8 cellular contexts compared by ENCODE assay signal in the genomic region with DNA sequence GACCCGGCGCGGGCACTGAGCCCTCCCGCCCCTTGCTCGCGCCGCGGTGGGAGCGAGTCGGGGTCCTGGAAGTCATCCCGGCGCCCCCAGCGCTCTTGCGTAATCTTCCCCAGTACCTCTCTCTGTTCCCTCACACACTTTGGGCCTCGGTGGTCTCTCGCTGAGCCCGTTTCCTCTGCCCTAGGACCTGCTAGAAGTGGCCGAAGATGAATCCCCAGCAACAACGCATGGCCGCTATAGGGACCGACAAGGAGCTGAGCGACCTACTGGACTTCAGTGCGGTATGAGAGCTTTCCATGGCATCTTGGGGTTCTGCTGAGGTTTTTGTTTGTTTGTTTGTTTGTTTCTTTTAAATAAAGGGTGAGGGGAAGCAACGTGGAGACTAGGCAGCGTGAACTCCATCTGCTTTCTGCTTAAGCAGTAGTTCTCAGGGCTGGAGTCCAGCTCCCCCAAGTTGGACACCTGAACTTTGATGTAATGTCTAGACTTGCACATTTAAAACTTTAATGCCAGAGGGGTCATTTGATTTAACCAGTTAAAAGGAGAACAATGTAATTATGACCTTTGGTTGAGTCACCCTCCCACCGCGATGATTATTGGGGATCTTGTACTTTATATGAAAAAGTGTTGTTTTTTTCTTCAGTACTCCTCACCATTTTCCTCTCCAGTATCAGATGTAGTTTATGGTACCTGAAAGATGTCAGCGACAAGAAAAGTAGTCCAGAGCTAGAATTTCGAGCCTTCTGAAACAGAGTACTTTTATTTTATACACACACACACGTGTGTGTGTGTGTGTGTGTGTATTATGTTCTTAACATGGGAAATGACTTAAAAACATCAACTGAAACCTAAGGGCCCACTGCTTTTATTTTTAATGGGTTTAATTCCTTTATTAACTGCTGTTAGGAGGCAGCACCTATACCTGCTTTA. TPM values are rescaled to one million over a fixed set of nuclear protein-coding genes. Genes with fewer than 3 reads are reported as not detected.
DNase-seq lines count a peak whose midpoint lies in the region; ATAC-seq, FAIRE-seq and TF ChIP-seq lines count a peak whose summit lies in the region.

No MANE protein-coding gene starts in this region.

- peaks cover 20% of the 10 kb centered on the region for H3K36me3 Mint-ChIP-seq in activated T-cell treated with anti-CD3 and anti-CD28 coated beads, Interleukin-2, amount 50 U/mL, for 4 hours (ENCODE audit: insufficient read depth)
- H3K36me3 Mint-ChIP-seq in neural crest cell (ENCODE audit: low read depth): peaks cover 31% of the 10 kb centered on the region

- no peak for DNase-seq in GM06990 (ENCODE audit: extremely low read depth, insufficient read length)
- peak; percentile 9 for DNase-seq in H54 (ENCODE audit: insufficient read length, low spot score)
- DNase-seq in NCI-H146 (lab: John Stamatoyannopoulos, UW): peak; percentile 37
- peak; percentile 5 for DNase-seq in activated T-cell treated with anti-CD3 and anti-CD28 coated beads, Interleukin-2, amount 50 U/mL, for 4 hours
- peak; percentile 31 for DNase-seq in fibroblast of peridontal ligament (ENCODE audit: extremely low read depth)
- no peak for DNase-seq in neural crest cell (ENCODE audit: low read depth, low spot score)

- no peak for TF ChIP-seq POLR2A in H54 (IDR thresholded peaks at IDR 0.05; ENCODE audit: low read depth, low read length)

- no peaks in the 10 kb centered on the region for H3K27me3 ChIP-seq in GM06990 (replicated peaks; ENCODE audit: control insufficient read depth, insufficient read depth, low read length)

- peaks cover 55% of the 10 kb centered on the region for H3K4me1 Mint-ChIP-seq in activated T-cell treated with anti-CD3 and anti-CD28 coated beads, Interleukin-2, amount 50 U/mL, for 4 hours (ENCODE audit: low read depth)
- peaks cover 53% of the 10 kb centered on the region for H3K4me1 Mint-ChIP-seq in neural crest cell

- H3K27me3 Mint-ChIP-seq in activated T-cell treated with anti-CD3 and anti-CD28 coated beads, Interleukin-2, amount 50 U/mL, for 4 hours (ENCODE audit: low read depth): no peaks in the 10 kb centered on the region
- no peaks in the 10 kb centered on the region for H3K27me3 Mint-ChIP-seq in neural crest cell (ENCODE audit: low read depth)

- no peaks in the 10 kb centered on the region for H3K36me3 ChIP-seq in GM06990 (ENCODE audit: control insufficient read depth, insufficient read depth, low read length)

- H3K9me3 Mint-ChIP-seq in activated T-cell treated with anti-CD3 and anti-CD28 coated beads, Interleukin-2, amount 50 U/mL, for 4 hours: no peaks in the 10 kb centered on the region
- H3K9me3 Mint-ChIP-seq in neural crest cell: peaks cover 8% of the 10 kb centered on the region

- no peak for TF ChIP-seq CTCF in GM06990 (IDR thresholded peaks at IDR 0.05; ENCODE audit: insufficient read depth, low read length, poor library complexity, severe bottlenecking)
- TF ChIP-seq CTCF in neural crest cell (conservative IDR thresholded peaks at IDR 0.05): no peak

- H3K4me3 Mint-ChIP-seq in activated T-cell treated with anti-CD3 and anti-CD28 coated beads, Interleukin-2, amount 50 U/mL, for 4 hours: peak overlapping the region; percentile 85
- peak overlapping the region; percentile 95 for H3K4me3 Mint-ChIP-seq in neural crest cell

- ATAC-seq in activated T-cell treated with anti-CD3 and anti-CD28 coated beads, Interleukin-2, amount 50 U/mL, for 4 hours: peak; percentile 2 to 5
- ATAC-seq in GM19463 (IDR thresholded peaks at IDR 0.05; ENCODE audit: unreplicated experiment) (no peak), HG02571 (IDR thresholded peaks at IDR 0.05; ENCODE audit: unreplicated experiment) (no peak)

- H3K27ac Mint-ChIP-seq in neural crest cell (ENCODE audit: unreplicated experiment): peak overlapping the region; percentile 92

- FAIRE-seq in H54 (lab: Jason Lieb, UNC): no peak

- peak overlapping the region; percentile 93 for H3K4me3 ChIP-seq in GM06990 (replicated peaks; ENCODE audit: low read depth, low read length)

RNA-seq across cellular contexts. Expression of a gene that starts 1.5 kb away (rescaled TPM):
- 10 to 100 TPM; 49.3 to 71.3 (median 63.5) TPM for total RNA-seq in activated T-cell treated with anti-CD3 and anti-CD28 coated beads, Interleukin-2, amount 50 U/mL, for 4 hours
- 207 and 232 TPM in 2 replicates for total RNA-seq in neural crest cell

Comparison
In these comparisons a context has a peak if more than half of its experiments do, and no peak if none do; other contexts are left out.
1. DNase-seq: peak in H54 (single experiment), NCI-H146 (single experiment), activated T-cell treated with anti-CD3 and anti-CD28 coated beads, Interleukin-2, amount 50 U/mL, for 4 hours (single experiment) and fibroblast of peridontal ligament (single experiment); none in GM06990 (single experiment) and neural crest cell (single experiment).
2. ATAC-seq: peak in activated T-cell treated with anti-CD3 and anti-CD28 coated beads, Interleukin-2, amount 50 U/mL, for 4 hours (2 of 2); none in GM19463 (single experiment) and HG02571 (single experiment).